In the genomic region with DNA sequence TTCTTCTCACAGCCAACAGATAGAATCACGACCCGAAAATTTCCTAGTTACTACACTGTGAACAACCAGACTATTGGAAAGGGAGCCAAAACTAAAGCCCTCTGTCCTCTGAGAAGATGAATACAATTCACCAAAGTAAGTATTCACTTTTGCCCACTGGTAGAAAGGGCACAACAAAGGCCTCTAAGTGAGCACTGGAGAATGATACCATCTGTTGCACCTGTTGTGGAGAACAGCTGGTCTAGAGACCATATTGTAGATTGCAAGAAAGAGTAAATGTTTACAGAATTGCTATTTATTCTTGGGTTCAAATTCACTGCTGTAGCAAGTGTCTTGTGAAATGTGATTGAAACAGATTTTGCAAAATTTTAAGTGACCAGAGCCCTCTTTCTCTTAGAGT, we compare ENCODE assay signal across 19 cellular contexts.
"Had no signal": no experiment of that assay in that cellular context is flagged by ENCODE, and none has a peak within 500 bp of the region (broad histone marks: within the 10 kb centered on the region; RNA-seq: fewer than 3 reads in every experiment).

No MANE protein-coding gene starts in this region.

- DNase-seq: cortex of kidney; dorsolateral prefrontal cortex; effector CD8-positive, alpha-beta T cell; foreskin melanocyte; head of caudate nucleus; kidney; left cardiac atrium; left ventricle myocardium superior; mesenchymal stem cell; midbrain; naive thymus-derived CD4-positive, alpha-beta T cell; stimulated activated CD4-positive, alpha-beta T cell treated with anti-CD3 and anti-CD28 coated beads, Interleukin-12 subunit alpha, Interleukin-12 subunit beta, amount 100 ng/mL, for 4 hours; stimulated activated naive CD4-positive, alpha-beta T cell treated with Interleukin-2 at 50 U/mL for 16 hours; trophoblast cell had no signal

- H3K27ac Mint-ChIP-seq: naive thymus-derived CD4-positive, alpha-beta T cell had no signal

- H3K27me3 ChIP-seq: hepatocyte, neutrophil had no signal

- H3K27ac ChIP-seq: dorsolateral prefrontal cortex, hepatocyte, neutrophil, skin epidermis had no signal

- ATAC-seq: left cardiac atrium; left ventricle myocardium superior; naive thymus-derived CD4-positive, alpha-beta T cell; sciatic nerve had no signal

- H3K9me3 ChIP-seq: neutrophil had no signal

- H3K4me3 Mint-ChIP-seq: naive thymus-derived CD4-positive, alpha-beta T cell had no signal

- H3K36me3 ChIP-seq: neutrophil had no signal

- H3K4me3 ChIP-seq: dorsolateral prefrontal cortex, hepatocyte, lung, skin epidermis had no signal
